In the genomic region with DNA sequence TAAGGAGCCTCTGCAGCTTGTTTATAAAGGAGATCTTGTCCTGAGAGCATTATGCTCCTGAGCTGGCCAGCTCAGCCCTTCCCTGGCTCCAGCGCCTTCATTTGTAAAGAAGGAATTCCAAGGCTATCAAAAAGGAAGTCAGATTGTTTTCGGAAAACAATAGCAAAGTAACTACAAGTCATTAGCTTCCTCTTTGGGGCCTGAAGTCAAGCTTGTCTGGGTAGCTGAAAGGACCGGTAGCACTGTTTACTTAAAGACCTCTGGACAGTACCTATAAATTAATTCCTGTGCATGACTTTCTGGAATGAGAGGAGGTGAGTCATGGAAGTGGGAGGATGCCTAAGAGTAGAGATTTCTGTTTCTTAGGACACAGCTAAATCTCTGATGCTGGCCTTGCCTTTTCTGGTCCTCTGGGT, we compare ENCODE assay signal across 1 cellular context.
TF ChIP-seq lines count a peak whose summit lies in the region.

No MANE protein-coding gene starts in this region.

TF ChIP-seq in H1, 55 proteins besides CTCF, POLR2A, EP300 and RAD21:
- TF ChIP-seq, protein P1, sequence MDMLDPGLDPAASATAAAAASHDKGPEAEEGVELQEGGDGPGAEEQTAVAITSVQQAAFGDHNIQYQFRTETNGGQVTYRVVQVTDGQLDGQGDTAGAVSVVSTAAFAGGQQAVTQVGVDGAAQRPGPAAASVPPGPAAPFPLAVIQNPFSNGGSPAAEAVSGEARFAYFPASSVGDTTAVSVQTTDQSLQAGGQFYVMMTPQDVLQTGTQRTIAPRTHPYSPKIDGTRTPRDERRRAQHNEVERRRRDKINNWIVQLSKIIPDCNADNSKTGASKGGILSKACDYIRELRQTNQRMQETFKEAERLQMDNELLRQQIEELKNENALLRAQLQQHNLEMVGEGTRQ (IDR thresholded peaks at IDR 0.05; ENCODE audit: low read length): no peak
- peak; percentile 32 for TF ChIP-seq NANOG (IDR thresholded peaks at IDR 0.05; ENCODE audit: insufficient read depth, low read depth, low read length, poor library complexity, severe bottlenecking)
- TF ChIP-seq ASH2L (IDR thresholded peaks at IDR 0.05; ENCODE audit: low read length): no peak
- TF ChIP-seq TCF12 (IDR thresholded peaks at IDR 0.05; ENCODE audit: low read depth, low read length): no peak
- TF ChIP-seq GABPA (IDR thresholded peaks at IDR 0.05; ENCODE audit: borderline replicate concordance, insufficient read depth, low read length): no peak
